Comparison of ENCODE assay signal across 10 cellular contexts in genomic region chr9:69131682-69132081, GRCh38. TPM values are rescaled to one million over a fixed set of nuclear protein-coding genes. Genes with fewer than 3 reads are reported as not detected.
A peak's percentile ranks its signal among the peaks of the same experiment; 100 is the strongest.
DNase-seq lines count a peak whose midpoint lies in the region; ATAC-seq and TF ChIP-seq lines count a peak whose summit lies in the region.
"Had no signal": no experiment of that assay in that cellular context is flagged by ENCODE, and none has a peak within 500 bp of the region (broad histone marks: within the 10 kb centered on the region; RNA-seq: fewer than 3 reads in every experiment).

No MANE protein-coding gene starts in this region.

- H3K4me3 ChIP-seq in SK-N-SH (ENCODE audit: low read depth in 2 of 2, low read length in 1 of 2): no peak overlapping the region

- DNase-seq in AG20443 (ENCODE audit: low spot score) (peak; percentile 81), SK-N-SH (no peak), fibroblast of the conjunctiva (ENCODE audit: low read depth) (peak; percentile 64), osteocyte (ENCODE audit: extremely low spot score, unreplicated experiment) (peak; percentile 30), foreskin melanocyte (no peak), putamen (ENCODE audit: low spot score) (no peak)
- DNase-seq: activated naive CD8-positive, alpha-beta T cell treated with anti-CD3 and anti-CD28 coated beads for 36 hours; NCI-H187 treated with DMSO at 0.1 percent for 48 hours had no signal

- no peak overlapping the region for H2AFZ ChIP-seq in SK-N-SH (ENCODE audit: low read depth)

- TF ChIP-seq CTCF in SK-N-SH (IDR thresholded peaks at IDR 0.05) (no peak), osteocyte (IDR thresholded peaks at IDR 0.05) (no peak)

- no peak overlapping the region for H3K9ac ChIP-seq in SK-N-SH

- no peak overlapping the region for H3K4me3 Mint-ChIP-seq in osteocyte (ENCODE audit: unreplicated experiment)
- H3K4me3 Mint-ChIP-seq: activated naive CD8-positive, alpha-beta T cell treated with anti-CD3 and anti-CD28 coated beads for 36 hours had no signal

- peaks cover 14 to 20% of the 10 kb centered on the region in 2 experiments; a peak in 3 of 4 replicates for H3K4me1 ChIP-seq in SK-N-SH (ENCODE audit: control insufficient read depth in 1 of 2, insufficient read depth in 2 of 2, low read depth in 1 of 2, low read length in 1 of 2)

- peak overlapping the region; percentile 60 for H3K4me2 ChIP-seq in SK-N-SH

- TF ChIP-seq EP300 in SK-N-SH (IDR thresholded peaks at IDR 0.05; ENCODE audit: borderline replicate concordance in 1 of 2, low read depth in 1 of 2, low read length in 1 of 2): no peak

- H3K9me2 ChIP-seq in SK-N-SH: no peaks in the 10 kb centered on the region

- no peaks in the 10 kb centered on the region for H3K27me3 Mint-ChIP-seq in osteocyte (ENCODE audit: unreplicated experiment)

- no peak for TF ChIP-seq RAD21 in SK-N-SH (IDR thresholded peaks at IDR 0.05; ENCODE audit: low read length)

- H4K20me1 ChIP-seq in SK-N-SH (ENCODE audit: insufficient read depth): no peaks in the 10 kb centered on the region

- CTCF ChIA-PET in SK-N-SH (lab: Yijun Ruan, JAX): interaction anchor here (0.8 to 2.3 kb wide), 2 partner anchors 10 kb away, joined by 3 to 6 read pairs; no protein-coding TSS in a partner anchor

- H3K9me3 ChIP-seq in SK-N-SH: no peaks in the 10 kb centered on the region

- H3K27ac ChIP-seq in SK-N-SH (ENCODE audit: low read depth in 2 of 2, low read length in 1 of 2): peak overlapping the region in 1 of 2 experiments; percentile 34; a peak in 3 of 4 replicates

- H3K36me3 ChIP-seq in SK-N-SH (replicated peaks in 1 of 2; ENCODE audit: control insufficient read depth in 1 of 2, insufficient read depth in 2 of 2, low read length in 1 of 2): no peaks in the 10 kb centered on the region

- H3K27ac Mint-ChIP-seq in osteocyte (ENCODE audit: unreplicated experiment): peak overlapping the region; percentile 87
- H3K27ac Mint-ChIP-seq: activated naive CD8-positive, alpha-beta T cell treated with anti-CD3 and anti-CD28 coated beads for 36 hours had no signal

- 40% methylated on average over 1 of the region's 1 CpG for WGBS in SK-N-SH (ENCODE audit: low lambda C conversion rate)

- ATAC-seq in GM19328 (IDR thresholded peaks at IDR 0.05; ENCODE audit: unreplicated experiment) (no peak), HG03045 (IDR thresholded peaks at IDR 0.05; ENCODE audit: unreplicated experiment) (no peak)

- H3K27me3 ChIP-seq in SK-N-SH (ENCODE audit: insufficient read depth): no peaks in the 10 kb centered on the region

- H3K79me2 ChIP-seq in SK-N-SH (ENCODE audit: insufficient read depth): no peaks in the 10 kb centered on the region

- H3F3A ChIP-seq in SK-N-SH (replicated peaks; ENCODE audit: insufficient read depth): peaks cover 11% of the 10 kb centered on the region

- POLR2A ChIA-PET in SK-N-SH (lab: Yijun Ruan, JAX): no interaction called here

- H3K9me3 Mint-ChIP-seq in osteocyte (ENCODE audit: unreplicated experiment): no peaks in the 10 kb centered on the region
- H3K9me3 Mint-ChIP-seq: activated naive CD8-positive, alpha-beta T cell treated with anti-CD3 and anti-CD28 coated beads for 36 hours had no signal

- peaks cover 5% of the 10 kb centered on the region for H3K36me3 Mint-ChIP-seq in osteocyte (ENCODE audit: unreplicated experiment)
- H3K36me3 Mint-ChIP-seq: activated naive CD8-positive, alpha-beta T cell treated with anti-CD3 and anti-CD28 coated beads for 36 hours had no signal

- peaks cover 45% of the 10 kb centered on the region for H3K4me1 Mint-ChIP-seq in osteocyte (ENCODE audit: unreplicated experiment)
- H3K4me1 Mint-ChIP-seq: activated naive CD8-positive, alpha-beta T cell treated with anti-CD3 and anti-CD28 coated beads for 36 hours had no signal

TF ChIP-seq in SK-N-SH, 30 proteins besides CTCF, POLR2A, EP300 and RAD21:
- peak; percentile 62; the same call in 1 of the 2 replicates for TF ChIP-seq PBX3 (IDR thresholded peaks at IDR 0.05)
- 0 out of 2 replicates have a peak, but pooled peaks have one; percentile 26 for TF ChIP-seq FOSL2 (IDR thresholded peaks at IDR 0.05; ENCODE audit: borderline replicate concordance, low read depth)
- TF ChIP-seq NFIC (IDR thresholded peaks at IDR 0.05; ENCODE audit: borderline replicate concordance): peak; percentile 26; the same call in 1 of the 2 replicates
- TF ChIP-seq CHD2 (IDR thresholded peaks at IDR 0.05; ENCODE audit: low read length, partially characterized antibody): no peak
- TF ChIP-seq JUND (IDR thresholded peaks at IDR 0.05): peak; percentile 57

RNA-seq across cellular contexts. Expression of gene TJP2, which starts 42.4 kb away (rescaled TPM):
- polyA plus RNA-seq in SK-N-SH (2012; rRNA removed): 17.7 and 18.4 TPM in 2 replicates
- 18.9 and 19.8 TPM in 2 replicates for polyA plus RNA-seq in SK-N-SH (2012; cell fraction: cytosol; rRNA removed)
- 30.5 and 38.4 TPM in 2 replicates for polyA plus RNA-seq in SK-N-SH (2012; cell fraction: nucleus; rRNA removed)
- total RNA-seq in osteocyte: 42.7 and 47.9 TPM in 2 replicates

Comparison
In these comparisons a context has a peak if more than half of its experiments do, and no peak if none do; other contexts are left out.
1. DNase-seq: peak in AG20443 (single experiment), fibroblast of the conjunctiva (single experiment) and osteocyte (single experiment); none in SK-N-SH (single experiment), foreskin melanocyte (single experiment) and putamen (single experiment).